Comparison of ENCODE assay signal across 8 cellular contexts in the genomic region with DNA sequence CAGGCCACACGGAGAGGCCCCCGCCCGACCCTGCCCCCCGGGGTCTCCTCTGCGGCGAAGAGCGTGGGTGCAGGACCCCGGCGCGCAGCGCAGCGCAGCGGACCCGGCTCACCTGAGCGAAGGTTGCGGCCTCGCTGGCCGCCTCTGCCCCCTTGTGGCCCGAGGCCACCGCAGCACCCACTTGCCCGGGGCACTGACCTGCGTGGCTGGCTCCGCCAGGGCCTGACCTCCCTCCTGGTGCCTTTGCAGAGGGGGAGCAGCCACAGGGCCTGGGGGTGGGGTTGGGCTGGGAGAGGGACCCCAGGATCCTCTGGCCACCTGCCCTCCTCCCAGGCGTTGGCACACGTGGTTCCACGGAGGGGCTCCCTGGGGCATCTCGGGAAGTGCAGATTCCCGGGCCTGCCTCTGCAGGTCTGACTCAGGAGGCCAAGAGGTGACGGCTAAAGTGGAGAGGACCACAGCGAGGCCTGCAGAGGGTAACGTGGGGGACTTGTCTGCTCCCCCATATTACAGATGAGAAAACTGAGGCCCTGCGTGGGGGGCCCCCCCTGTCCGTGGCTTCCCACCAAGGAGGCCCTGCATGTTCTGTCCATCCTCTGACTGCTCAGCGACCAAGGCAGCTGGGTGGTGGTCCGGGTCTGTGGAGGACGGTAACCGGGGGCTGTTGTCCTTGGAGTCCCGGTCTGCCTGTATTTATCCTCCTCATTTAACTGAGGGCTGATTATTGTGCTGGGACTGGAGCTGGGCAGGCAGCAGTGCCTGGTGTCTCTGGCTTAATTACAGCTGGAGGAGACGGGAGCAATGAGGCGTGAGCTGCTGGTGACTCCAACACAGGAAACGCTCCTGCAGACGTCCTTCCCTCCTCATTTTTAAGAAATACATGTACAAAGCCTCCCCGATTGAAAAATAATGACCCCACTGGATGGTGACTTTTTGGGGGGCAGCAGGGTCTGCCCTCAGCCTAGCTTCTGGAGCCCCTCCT.
DNase-seq lines count a peak whose midpoint lies in the region; ATAC-seq and TF ChIP-seq lines count a peak whose summit lies in the region.

No MANE protein-coding gene starts in this region.

- H2AFZ ChIP-seq in MM.1S (ENCODE audit: low read length): no peak overlapping the region

- H3K4me3 Mint-ChIP-seq in activated CD4-positive, alpha-beta memory T cell treated with anti-CD3 and anti-CD28 coated beads, Interleukin-2, amount 10 ng/mL, durations not matched to agents 7 days and 5 days: no peak overlapping the region

- no peak for TF ChIP-seq POLR2A in esophagus muscularis mucosa (IDR thresholded peaks at IDR 0.05; ENCODE audit: low read depth)
- TF ChIP-seq POLR2A in ovary (IDR thresholded peaks at IDR 0.05): no peak

- intact Hi-C loops in esophagus muscularis mucosa (cut with DNase I): loop anchor here (5.0 kb wide), 2 partner anchors 128 to 213 kb away; no protein-coding TSS in a partner anchor
- intact Hi-C loops in ovary (cut with DNase I): loop anchor here in 1 of 4 donors (5.0 kb wide), 1 partner anchor 268 kb away; no protein-coding TSS in a partner anchor

- no peaks in the 10 kb centered on the region for H3K36me3 Mint-ChIP-seq in activated CD4-positive, alpha-beta memory T cell treated with anti-CD3 and anti-CD28 coated beads, Interleukin-2, amount 10 ng/mL, durations not matched to agents 7 days and 5 days (ENCODE audit: low read depth)

- no peak overlapping the region for H3K9ac ChIP-seq in MM.1S (ENCODE audit: low read length)

- H3K27ac Mint-ChIP-seq in activated CD4-positive, alpha-beta memory T cell treated with anti-CD3 and anti-CD28 coated beads, Interleukin-2, amount 10 ng/mL, durations not matched to agents 7 days and 5 days: no peak overlapping the region

- TF ChIP-seq CTCF in GM12873 (IDR thresholded peaks at IDR 0.05; ENCODE audit: insufficient read depth, low read depth, low read length, missing control alignments): peak; percentile 79
- peak; percentile 49 for TF ChIP-seq CTCF in MM.1S (IDR thresholded peaks at IDR 0.05; ENCODE audit: low read length)
- TF ChIP-seq CTCF in esophagus muscularis mucosa (IDR thresholded peaks at IDR 0.05): peak; percentile 38 to 67 (median 43)
- peak in 2 of 3 donors; percentile 21 to 38 for TF ChIP-seq CTCF in ovary (IDR thresholded peaks at IDR 0.05)

- peak; percentile 29 for DNase-seq in MM.1S
- DNase-seq in activated CD4-positive, alpha-beta memory T cell treated with anti-CD3 and anti-CD28 coated beads, Interleukin-2, amount 10 ng/mL, durations not matched to agents 7 days and 5 days: peak; percentile 51
- DNase-seq in esophagus muscularis mucosa (ENCODE audit: extremely low spot score): no peak
- peak in 2 of 5 donors; percentile 28 to 63 for DNase-seq in ovary
- no peak for DNase-seq in OCI-M2 (lab: John Stamatoyannopoulos, UW; ENCODE audit: unreplicated experiment)
- DNase-seq in GDM1 (lab: John Stamatoyannopoulos, UW): no peak

- POLR2A ChIA-PET in activated CD4-positive, alpha-beta memory T cell treated with anti-CD3 and anti-CD28 coated beads, Interleukin-2, amount 10 ng/mL, durations not matched to agents 7 days and 5 days (lab: Charles Lee): no interaction called here

- H3K4me3 ChIP-seq in MM.1S (ENCODE audit: low read length) (no peak overlapping the region), esophagus muscularis mucosa (peak overlapping the region in 2 of 4 donors; percentile 23 to 32), ovary (no peak overlapping the region)

- CTCF ChIA-PET in activated CD4-positive, alpha-beta memory T cell treated with anti-CD3 and anti-CD28 coated beads, Interleukin-2, amount 10 ng/mL, durations not matched to agents 7 days and 5 days (lab: Charles Lee): interaction anchor here (1.2 to 11.0 kb wide), 6 partner anchors 7 to 271 kb away, joined by 3 to 195 read pairs (median 28); no protein-coding TSS in a partner anchor

- TF ChIP-seq EP300 in esophagus muscularis mucosa (IDR thresholded peaks at IDR 0.05): no peak
- TF ChIP-seq EP300 in ovary (IDR thresholded peaks at IDR 0.05): no peak

- H3K27me3 ChIP-seq in MM.1S (replicated peaks; ENCODE audit: insufficient read depth, low read length) (peaks cover 35% of the 10 kb centered on the region), esophagus muscularis mucosa (peaks cover 0 to 40% (median 12%) of the 10 kb centered on the region in 4 donors), ovary (no peaks in the 10 kb centered on the region)

- H3K9me3 ChIP-seq in MM.1S (replicated peaks; ENCODE audit: insufficient read depth, low read length) (no peaks in the 10 kb centered on the region), esophagus muscularis mucosa (no peaks in the 10 kb centered on the region), ovary (no peaks in the 10 kb centered on the region)

- H3K79me2 ChIP-seq in MM.1S (ENCODE audit: low read length): no peaks in the 10 kb centered on the region

- peaks cover 14% of the 10 kb centered on the region for H3K27me3 Mint-ChIP-seq in activated CD4-positive, alpha-beta memory T cell treated with anti-CD3 and anti-CD28 coated beads, Interleukin-2, amount 10 ng/mL, durations not matched to agents 7 days and 5 days

- ATAC-seq in HG03039 (IDR thresholded peaks at IDR 0.05; ENCODE audit: unreplicated experiment): no peak

- H4K20me1 ChIP-seq in MM.1S (ENCODE audit: insufficient read depth, low read length): no peaks in the 10 kb centered on the region

- H3K4me1 ChIP-seq in MM.1S (ENCODE audit: low read length) (no peaks in the 10 kb centered on the region), esophagus muscularis mucosa (peaks cover 0 to 8% (median 6%) of the 10 kb centered on the region in 4 donors), ovary (ENCODE audit: insufficient read depth) (no peaks in the 10 kb centered on the region)

- H3K27ac ChIP-seq in MM.1S (ENCODE audit: low read length) (no peak overlapping the region), esophagus muscularis mucosa (replicated peaks in 1 of 4) (no peak overlapping the region), ovary (no peak overlapping the region)

- H3F3A ChIP-seq in MM.1S (ENCODE audit: insufficient read depth, low read length): no peaks in the 10 kb centered on the region

- H3K4me2 ChIP-seq in MM.1S (ENCODE audit: low read depth, low read length): peak overlapping the region; percentile 32; the same call in 1 of the 2 replicates

- peaks cover 3% of the 10 kb centered on the region for H3K4me1 Mint-ChIP-seq in activated CD4-positive, alpha-beta memory T cell treated with anti-CD3 and anti-CD28 coated beads, Interleukin-2, amount 10 ng/mL, durations not matched to agents 7 days and 5 days

- no peaks in the 10 kb centered on the region for H3K9me2 ChIP-seq in MM.1S (replicated peaks; ENCODE audit: insufficient read depth, low read length)

- H3K9me3 Mint-ChIP-seq in activated CD4-positive, alpha-beta memory T cell treated with anti-CD3 and anti-CD28 coated beads, Interleukin-2, amount 10 ng/mL, durations not matched to agents 7 days and 5 days: no peaks in the 10 kb centered on the region

- 62% methylated on average over 13 of the region's 43 CpGs for WGBS in esophagus muscularis mucosa
- WGBS in ovary, 3 donors: 34 to 50% (median 42%) methylated on average over 34 to 43 of the region's 43 CpGs

- no peaks in the 10 kb centered on the region for H3K36me3 ChIP-seq in MM.1S (replicated peaks; ENCODE audit: insufficient read depth, low read length)
- no peaks in the 10 kb centered on the region for H3K36me3 ChIP-seq in esophagus muscularis mucosa
- no peaks in the 10 kb centered on the region for H3K36me3 ChIP-seq in ovary

Comparison
In these comparisons a context has a peak if more than half of its experiments do, and no peak if none do; other contexts are left out.
1. DNase-seq: peak in MM.1S (single experiment) and activated CD4-positive, alpha-beta memory T cell treated with anti-CD3 and anti-CD28 coated beads, Interleukin-2, amount 10 ng/mL, durations not matched to agents 7 days and 5 days (single experiment); none in esophagus muscularis mucosa (single experiment), OCI-M2 (single experiment) and GDM1 (single experiment).
2. Peak in every context shown above with its lines, with median percentiles within 50 percentile points of each other: CTCF ChIP-seq.